ENCODE assay signal across 10 cellular contexts in genomic region chr19:7579182-7579581, GRCh38. TPM values are rescaled to one million over a fixed set of nuclear protein-coding genes. Genes with fewer than 3 reads are reported as not detected.
"Had no signal": no experiment of that assay in that cellular context is flagged by ENCODE, and none has a peak within 500 bp of the region (broad histone marks: within the 10 kb centered on the region; RNA-seq: fewer than 3 reads in every experiment).

No MANE protein-coding gene starts in this region.

- H3K27ac ChIP-seq: HL-60 had no signal

- H3K4me3 ChIP-seq: GM23338 had no signal

- H3K36me3 Mint-ChIP-seq: IgD-negative memory B cell had no signal

- ATAC-seq: GM23338, HepG2 had no signal

- H3K9me3 Mint-ChIP-seq: GM23338, H9, HFFc6 had no signal

- H3K4me1 Mint-ChIP-seq: GM23338, H9 had no signal

- DNase-seq: H9, HCEC 1CT, HFFc6, KG1 had no signal

- H3K4me3 Mint-ChIP-seq: GM23338, H9, HFFc6, IgD-negative memory B cell had no signal

- H3K27ac Mint-ChIP-seq: GM23338, H9, HFFc6 had no signal

RNA-seq across cellular contexts. Expression of gene CAMSAP3, which starts 16.5 kb away (rescaled TPM):
- total RNA-seq: HFFc6, HT1080 had no signal

RNA-seq across cellular contexts. Expression of gene PCP2, which starts 54.3 kb away (rescaled TPM):
- total RNA-seq: GM23338, H1, H9, HepG2, HFFc6, HT1080 had no signal
- polyA plus RNA-seq: GM23338, H1, IgD-negative memory B cell had no signal
